18 cellular contexts compared by ENCODE assay signal in the genomic region with DNA sequence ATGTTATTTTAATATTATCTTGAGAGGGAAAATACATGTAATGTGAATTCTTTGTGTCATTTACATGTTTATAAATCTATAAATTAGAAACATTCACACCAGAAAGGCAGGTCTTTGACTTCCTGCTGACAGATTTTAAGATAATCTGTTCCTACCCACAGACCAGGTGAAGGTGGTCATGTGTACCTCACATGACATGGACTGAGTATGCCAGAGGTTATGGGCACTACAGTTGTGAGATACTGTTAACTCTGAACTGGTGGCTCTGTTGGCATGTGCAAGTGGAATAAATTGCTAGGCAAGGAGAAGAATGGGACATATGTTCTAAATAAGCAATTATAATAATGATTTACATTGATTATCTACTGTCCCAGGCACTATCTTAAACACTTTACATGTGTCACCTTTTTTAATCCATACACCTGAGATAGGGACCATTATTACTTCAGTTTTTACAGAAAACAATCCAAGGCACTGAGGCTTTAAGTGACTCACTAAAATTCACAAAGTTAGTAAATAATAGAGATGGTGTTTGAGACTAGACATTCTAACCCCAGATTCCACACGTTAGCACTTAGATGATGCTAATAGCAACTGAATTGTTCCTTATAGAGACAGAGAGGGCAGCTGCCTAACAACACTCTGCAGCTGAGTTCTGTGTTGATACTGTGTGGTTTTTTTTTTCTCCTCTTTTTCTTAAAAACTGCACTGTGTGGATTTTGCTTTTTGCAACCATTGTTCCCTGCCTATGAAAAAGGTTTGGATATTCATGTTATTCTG. TPM values are rescaled to one million over a fixed set of nuclear protein-coding genes. Genes with fewer than 3 reads are reported as not detected.
DNase-seq lines count a peak whose midpoint lies in the region; ATAC-seq and TF ChIP-seq lines count a peak whose summit lies in the region.
"Had no signal": no experiment of that assay in that cellular context is flagged by ENCODE, and none has a peak within 500 bp of the region (broad histone marks: within the 10 kb centered on the region; RNA-seq: fewer than 3 reads in every experiment).

No MANE protein-coding gene starts in this region.

- H3K27ac ChIP-seq in neutrophil: peak overlapping the region; percentile 62
- H3K27ac ChIP-seq: foreskin keratinocyte, thoracic aorta had no signal

- no peaks in the 10 kb centered on the region for H3K27me3 Mint-ChIP-seq in activated CD8-positive, alpha-beta T cell treated with anti-CD3 and anti-CD28 coated beads for 36 hours
- H3K27me3 Mint-ChIP-seq in activated CD8-positive, alpha-beta T cell treated with anti-CD3 and anti-CD28 coated beads, Interleukin-2, amount 10 ng/mL, durations not matched to agents 7 days and 5 days (ENCODE audit: low read depth): no peaks in the 10 kb centered on the region
- no peaks in the 10 kb centered on the region for H3K27me3 Mint-ChIP-seq in progenitor cell of endocrine pancreas

- H3K36me3 Mint-ChIP-seq in activated CD8-positive, alpha-beta T cell treated with anti-CD3 and anti-CD28 coated beads for 36 hours (ENCODE audit: low read depth): peaks cover 13% of the 10 kb centered on the region
- peaks cover 9% of the 10 kb centered on the region for H3K36me3 Mint-ChIP-seq in activated CD8-positive, alpha-beta T cell treated with anti-CD3 and anti-CD28 coated beads, Interleukin-2, amount 10 ng/mL, durations not matched to agents 7 days and 5 days (ENCODE audit: low read depth)
- no peaks in the 10 kb centered on the region for H3K36me3 Mint-ChIP-seq in progenitor cell of endocrine pancreas (ENCODE audit: insufficient read depth)

- peaks cover 1% of the 10 kb centered on the region for H3K9me3 Mint-ChIP-seq in activated CD8-positive, alpha-beta T cell treated with anti-CD3 and anti-CD28 coated beads for 36 hours
- H3K9me3 Mint-ChIP-seq in activated CD8-positive, alpha-beta T cell treated with anti-CD3 and anti-CD28 coated beads, Interleukin-2, amount 10 ng/mL, durations not matched to agents 7 days and 5 days (ENCODE audit: insufficient read depth): no peaks in the 10 kb centered on the region
- no peaks in the 10 kb centered on the region for H3K9me3 Mint-ChIP-seq in progenitor cell of endocrine pancreas (ENCODE audit: low read depth)

- POLR2A ChIA-PET in activated CD8-positive, alpha-beta T cell treated with anti-CD3 and anti-CD28 coated beads for 36 hours (lab: Charles Lee): no interaction called here
- POLR2A ChIA-PET in activated CD8-positive, alpha-beta T cell treated with anti-CD3 and anti-CD28 coated beads, Interleukin-2, amount 10 ng/mL, durations not matched to agents 7 days and 5 days (lab: Charles Lee): no interaction called here

- no peaks in the 10 kb centered on the region for H3K9me3 ChIP-seq in neutrophil
- H3K9me3 ChIP-seq: body of pancreas, Caco-2, thoracic aorta had no signal

- intact Hi-C loops in activated CD8-positive, alpha-beta T cell treated with anti-CD3 and anti-CD28 coated beads for 36 hours (cut with micrococcal nuclease): no loop called here

- peaks cover 5 to 9% of the 10 kb centered on the region in 2 experiments for H3K4me1 ChIP-seq in neutrophil (ENCODE audit: control insufficient read depth in 1 of 2, insufficient read depth in 1 of 2, low read depth in 1 of 2, low read length in 1 of 2)
- H3K4me1 ChIP-seq: Caco-2, foreskin keratinocyte had no signal

- DNase-seq in activated CD8-positive, alpha-beta T cell treated with anti-CD3 and anti-CD28 coated beads for 36 hours: peak; percentile 31
- no peak for DNase-seq in activated CD8-positive, alpha-beta T cell treated with anti-CD3 and anti-CD28 coated beads, Interleukin-2, amount 10 ng/mL, durations not matched to agents 7 days and 5 days
- no peak for DNase-seq in C1 segment of cervical spinal cord (lab: John Stamatoyannopoulos, UW)
- DNase-seq in progenitor cell of endocrine pancreas (ENCODE audit: low spot score, unreplicated experiment): no peak
- DNase-seq: activated CD4-positive, alpha-beta T cell treated with anti-CD3 and anti-CD28 coated beads, Interleukin-2, amount 50 U/mL, for 4 hours; activated gamma-delta T cell; Caco-2; effector memory CD4-positive, alpha-beta T cell; foreskin keratinocyte; NCI-H1930; NCI-H69 had no signal

- no peaks in the 10 kb centered on the region for H3K36me3 ChIP-seq in neutrophil
- H3K36me3 ChIP-seq: thoracic aorta had no signal

- CTCF ChIA-PET in activated CD8-positive, alpha-beta T cell treated with anti-CD3 and anti-CD28 coated beads for 36 hours (lab: Charles Lee): no interaction called here
- CTCF ChIA-PET in activated CD8-positive, alpha-beta T cell treated with anti-CD3 and anti-CD28 coated beads, Interleukin-2, amount 10 ng/mL, durations not matched to agents 7 days and 5 days (lab: Charles Lee): no interaction called here

- no peak overlapping the region for H3K4me3 Mint-ChIP-seq in activated CD8-positive, alpha-beta T cell treated with anti-CD3 and anti-CD28 coated beads for 36 hours
- no peak overlapping the region for H3K4me3 Mint-ChIP-seq in activated CD8-positive, alpha-beta T cell treated with anti-CD3 and anti-CD28 coated beads, Interleukin-2, amount 10 ng/mL, durations not matched to agents 7 days and 5 days
- H3K4me3 Mint-ChIP-seq in progenitor cell of endocrine pancreas (ENCODE audit: low read depth): no peak overlapping the region

- ATAC-seq in activated CD8-positive, alpha-beta T cell treated with anti-CD3 and anti-CD28 coated beads for 36 hours: peak; percentile 55
- ATAC-seq in activated CD8-positive, alpha-beta T cell treated with anti-CD3 and anti-CD28 coated beads, Interleukin-2, amount 10 ng/mL, durations not matched to agents 7 days and 5 days: no peak
- ATAC-seq in GM21529 (IDR thresholded peaks at IDR 0.05; ENCODE audit: unreplicated experiment): peak; percentile 51
- peak; percentile 32 for ATAC-seq in HG03565 (IDR thresholded peaks at IDR 0.05; ENCODE audit: unreplicated experiment)
- ATAC-seq in HG02588 (IDR thresholded peaks at IDR 0.05; ENCODE audit: unreplicated experiment): no peak
- ATAC-seq: body of pancreas, foreskin keratinocyte had no signal

- no peaks in the 10 kb centered on the region for H3K27me3 ChIP-seq in neutrophil
- H3K27me3 ChIP-seq: body of pancreas, foreskin keratinocyte had no signal

- no peak overlapping the region for H3K4me3 ChIP-seq in neutrophil (ENCODE audit: low read depth in 1 of 2, low read length in 1 of 2)
- H3K4me3 ChIP-seq: body of pancreas, smooth muscle cell had no signal

- no peak for TF ChIP-seq CTCF in activated CD8-positive, alpha-beta T cell treated with anti-CD3 and anti-CD28 coated beads for 36 hours (IDR thresholded peaks at IDR 0.05)
- TF ChIP-seq CTCF in neutrophil (IDR thresholded peaks at IDR 0.05): no peak
- no peak for TF ChIP-seq CTCF in progenitor cell of endocrine pancreas (IDR thresholded peaks at IDR 0.05; ENCODE audit: unreplicated experiment)

- H3K4me1 Mint-ChIP-seq in activated CD8-positive, alpha-beta T cell treated with anti-CD3 and anti-CD28 coated beads for 36 hours (ENCODE audit: low read depth): peaks cover 55% of the 10 kb centered on the region
- H3K4me1 Mint-ChIP-seq in activated CD8-positive, alpha-beta T cell treated with anti-CD3 and anti-CD28 coated beads, Interleukin-2, amount 10 ng/mL, durations not matched to agents 7 days and 5 days (ENCODE audit: low read depth): peaks cover 6% of the 10 kb centered on the region
- no peaks in the 10 kb centered on the region for H3K4me1 Mint-ChIP-seq in progenitor cell of endocrine pancreas (ENCODE audit: low read depth)

- no peak overlapping the region for H3K27ac Mint-ChIP-seq in activated CD8-positive, alpha-beta T cell treated with anti-CD3 and anti-CD28 coated beads for 36 hours
- H3K27ac Mint-ChIP-seq in activated CD8-positive, alpha-beta T cell treated with anti-CD3 and anti-CD28 coated beads, Interleukin-2, amount 10 ng/mL, durations not matched to agents 7 days and 5 days: no peak overlapping the region
- H3K27ac Mint-ChIP-seq in progenitor cell of endocrine pancreas: no peak overlapping the region

RNA-seq across cellular contexts. Expression of gene SLC16A7, which starts 23.8 kb away (rescaled TPM):
- 10 to 100 TPM; 21.0 to 21.4 TPM for total RNA-seq in activated CD8-positive, alpha-beta T cell treated with anti-CD3 and anti-CD28 coated beads for 36 hours
- 10 to 100 TPM; 35.9 to 38.8 TPM for total RNA-seq in activated CD8-positive, alpha-beta T cell treated with anti-CD3 and anti-CD28 coated beads, Interleukin-2, amount 10 ng/mL, durations not matched to agents 7 days and 5 days
- total RNA-seq in progenitor cell of endocrine pancreas: 6.2 and 6.5 TPM in 2 replicates

Comparison
In these comparisons a context has a peak if more than half of its experiments do, and no peak if none do; other contexts are left out.
1. ATAC-seq: peak in activated CD8-positive, alpha-beta T cell treated with anti-CD3 and anti-CD28 coated beads for 36 hours (single experiment), GM21529 (single experiment) and HG03565 (single experiment); none in activated CD8-positive, alpha-beta T cell treated with anti-CD3 and anti-CD28 coated beads, Interleukin-2, amount 10 ng/mL, durations not matched to agents 7 days and 5 days (single experiment) and HG02588 (single experiment).